ENCODE assay signal across 23 cellular contexts in the genomic region with DNA sequence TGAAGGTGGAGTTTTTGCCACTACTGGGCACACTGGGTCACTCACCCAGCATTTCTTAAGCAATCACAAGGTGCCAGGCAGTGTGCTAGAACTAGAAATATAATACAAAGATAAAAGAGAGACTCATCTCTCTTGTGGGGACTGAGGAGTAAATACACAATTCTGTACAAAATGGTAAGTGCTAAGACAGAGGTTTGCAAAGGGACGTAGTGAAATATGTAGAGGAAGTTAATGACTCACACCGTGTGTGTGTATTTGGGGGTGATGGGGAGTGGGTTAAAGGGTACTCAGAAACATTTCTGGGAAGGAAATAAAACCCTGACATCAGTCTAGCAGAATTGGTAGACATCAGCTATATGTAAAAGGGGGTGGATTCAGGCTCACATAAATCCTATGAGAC.
"Had no signal": no experiment of that assay in that cellular context is flagged by ENCODE, and none has a peak within 500 bp of the region (broad histone marks: within the 10 kb centered on the region; RNA-seq: fewer than 3 reads in every experiment).

No MANE protein-coding gene starts in this region.

- H3K9me3 ChIP-seq: colonic mucosa, esophagus squamous epithelium, gastrocnemius medialis, heart right ventricle, left lung, lower lobe of right lung, mucosa of descending colon had no signal

- H3K4me3 Mint-ChIP-seq: dendritic cell treated with granulocyte-macrophage colony-stimulating factor and Interleukin-4, amounts not matched to agents 40 ng/mL and 50 ng/mL, for 4 days; effector memory CD8-positive, alpha-beta T cell; endodermal cell; mesothelial cell of epicardium; naive thymus-derived CD4-positive, alpha-beta T cell had no signal

- H3K4me1 Mint-ChIP-seq: endodermal cell had no signal

- ATAC-seq: effector memory CD8-positive, alpha-beta T cell; esophagus mucosa; gastrocnemius medialis; heart right ventricle; left cardiac atrium; left lung; left ventricle myocardium superior; lower lobe of right lung; naive thymus-derived CD4-positive, alpha-beta T cell had no signal

- DNase-seq: colonic mucosa; cortex of kidney; effector CD8-positive, alpha-beta T cell; effector memory CD8-positive, alpha-beta T cell; endodermal cell; erythroblast; esophagus squamous epithelium; foreskin fibroblast; foreskin melanocyte; gastrocnemius medialis; glutamatergic neuron; head of caudate nucleus; heart right ventricle; left cardiac atrium; left lung; left ventricle myocardium superior; lower lobe of right lung; mesenchymal stem cell; mucosa of descending colon; naive thymus-derived CD4-positive, alpha-beta T cell had no signal

- H3K9me3 Mint-ChIP-seq: dendritic cell treated with granulocyte-macrophage colony-stimulating factor and Interleukin-4, amounts not matched to agents 40 ng/mL and 50 ng/mL, for 4 days; effector memory CD8-positive, alpha-beta T cell; endodermal cell; mesothelial cell of epicardium; naive thymus-derived CD4-positive, alpha-beta T cell had no signal

- H3K27ac Mint-ChIP-seq: dendritic cell treated with granulocyte-macrophage colony-stimulating factor and Interleukin-4, amounts not matched to agents 40 ng/mL and 50 ng/mL, for 4 days; effector memory CD8-positive, alpha-beta T cell; endodermal cell; mesothelial cell of epicardium; naive thymus-derived CD4-positive, alpha-beta T cell had no signal

- H3K36me3 Mint-ChIP-seq: mesothelial cell of epicardium; naive thymus-derived CD4-positive, alpha-beta T cell had no signal
